In the genomic region with DNA sequence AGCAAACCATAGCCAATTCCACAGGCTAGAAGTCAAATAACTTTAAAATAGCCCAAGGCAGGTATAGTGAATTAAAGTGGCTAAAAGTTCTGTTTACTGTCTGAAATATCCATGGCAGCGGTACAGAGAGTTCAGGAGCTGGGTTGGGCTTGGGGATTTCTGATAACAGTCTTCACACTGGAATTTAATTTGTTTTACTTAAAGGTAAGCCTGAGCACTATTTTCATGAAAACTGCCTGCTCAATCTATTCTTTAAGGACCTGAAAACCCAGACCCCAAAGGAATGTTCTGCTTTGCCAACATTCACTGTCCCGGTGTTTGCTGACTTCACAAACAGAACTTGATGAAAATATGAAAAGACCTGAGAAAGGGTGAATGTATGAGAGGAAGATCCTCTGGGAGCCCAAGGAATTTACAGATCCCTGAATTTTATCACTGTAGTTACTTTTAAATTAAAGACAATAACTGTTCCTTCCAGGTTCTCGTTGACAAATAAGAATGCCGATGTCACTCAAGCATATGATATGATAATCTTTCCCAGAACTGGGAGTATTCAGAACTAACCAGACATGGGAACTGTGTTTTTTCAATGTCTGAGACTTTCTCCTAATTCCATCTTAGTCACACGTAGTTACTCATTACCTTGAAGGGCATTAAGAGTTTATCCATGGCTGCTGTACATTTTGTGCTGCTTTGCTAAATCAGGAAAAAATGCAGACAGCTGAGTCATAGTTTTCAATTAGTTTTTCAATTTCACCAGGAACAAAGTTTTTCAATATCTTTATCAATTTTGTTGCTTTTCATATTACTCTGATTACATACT, we compare ENCODE assay signal across 12 cellular contexts. TPM values are rescaled to one million over a fixed set of nuclear protein-coding genes. Genes with fewer than 3 reads are reported as not detected.
DNase-seq lines count a peak whose midpoint lies in the region; ATAC-seq and TF ChIP-seq lines count a peak whose summit lies in the region.
"Had no signal": no experiment of that assay in that cellular context is flagged by ENCODE, and none has a peak within 500 bp of the region (broad histone marks: within the 10 kb centered on the region; RNA-seq: fewer than 3 reads in every experiment).

No MANE protein-coding gene starts in this region.

- H3K36me3 ChIP-seq in brain microvascular endothelial cell (replicated peaks) (no peaks in the 10 kb centered on the region), stomach (no peaks in the 10 kb centered on the region)

- ATAC-seq in GM18498 (IDR thresholded peaks at IDR 0.05; ENCODE audit: unreplicated experiment) (no peak), HG03097 (IDR thresholded peaks at IDR 0.05; ENCODE audit: low FRiP score, unreplicated experiment) (no peak)

- TF ChIP-seq CTCF in brain microvascular endothelial cell (IDR thresholded peaks at IDR 0.05; ENCODE audit: low read depth, low read length, missing control alignments) (no peak), stomach (IDR thresholded peaks at IDR 0.05) (no peak)

- no peaks in the 10 kb centered on the region for H3K9me3 ChIP-seq in stomach

- in situ Hi-C loops in brain microvascular endothelial cell (cut with HindIII; ENCODE audit: low pct_ligation_motif_present, low sequenced_read_pairs): no loop called here

- TF ChIP-seq EP300 in stomach (IDR thresholded peaks at IDR 0.05): no peak

- H3K27me3 ChIP-seq in brain microvascular endothelial cell (replicated peaks): no peaks in the 10 kb centered on the region
- no peaks in the 10 kb centered on the region for H3K27me3 ChIP-seq in stomach

- TF ChIP-seq POLR2A in stomach (IDR thresholded peaks at IDR 0.05): no peak

- DNase-seq in HS-5 (ENCODE audit: low read depth) (peak; percentile 76), brain microvascular endothelial cell (peak; percentile 82), kidney tubule cell (ENCODE audit: low spot score) (peak; percentile 95), stomach (no peak), globus pallidus (ENCODE audit: low spot score) (no peak)
- no peak for DNase-seq in stimulated activated CD4-positive, alpha-beta T cell treated with anti-CD3 and anti-CD28 coated beads, Interleukin-4, amount 100 ng/mL, for 4 hours
- DNase-seq: GF-D8, occipital lobe had no signal

- WGBS in stomach, 5 donors: 33 to 50% (median 42%) methylated on average over 5 of the region's 5 CpGs

- H3K4me3 ChIP-seq in brain microvascular endothelial cell (ENCODE audit: low read depth, low read length) (no peak overlapping the region), stomach (no peak overlapping the region)

- peak overlapping the region; percentile 99 for H3K27ac ChIP-seq in brain microvascular endothelial cell
- peak overlapping the region; percentile 74 to 91 (median 81) for H3K27ac ChIP-seq in stomach
- H3K27ac ChIP-seq: HL-60 had no signal

- peaks cover 13 to 77% (median 24%) of the 10 kb centered on the region in 4 donors for H3K4me1 ChIP-seq in stomach

- intact Hi-C loops in stomach (cut with DNase I; ENCODE audit: low total_unique reads): no loop called here

RNA-seq across cellular contexts. Expression of gene ITGB6, which starts 28.3 kb away (rescaled TPM):
- 10 to 100 TPM in 3 of 5 donors, 1 to 10 TPM in 2; 2.3 to 49.6 (median 17.0) TPM for total RNA-seq in stomach
- 10 to 100 TPM in 1 of 3 donors, 1 to 10 TPM in 2; 2.7 to 10.3 (median 6.4) TPM for polyA plus RNA-seq in stomach
- total RNA-seq: activated CD8-positive, alpha-beta memory T cell treated with anti-CD3 and anti-CD28 coated beads for 36 hours had no signal

Comparison
In these comparisons a context has a peak if more than half of its experiments do, and no peak if none do; other contexts are left out.
1. DNase-seq: peak in HS-5 (single experiment), brain microvascular endothelial cell (single experiment) and kidney tubule cell (single experiment); none in stomach (single experiment), globus pallidus (single experiment) and stimulated activated CD4-positive, alpha-beta T cell treated with anti-CD3 and anti-CD28 coated beads, Interleukin-4, amount 100 ng/mL, for 4 hours (0 of 2).